Comparison of ENCODE assay signal across 1 cellular context in genomic region chr10:43136995-43137700, GRCh38.
TF ChIP-seq lines count a peak whose summit lies in the region.

No MANE protein-coding gene starts in this region.

TF ChIP-seq in GM12878, 131 proteins besides CTCF, POLR2A, EP300 and RAD21:
- peak; percentile 51 for TF ChIP-seq MLLT1 (IDR thresholded peaks at IDR 0.05)
- TF ChIP-seq IRF5 (IDR thresholded peaks at IDR 0.05; ENCODE audit: borderline replicate concordance) = no peak
